In the genomic region with DNA sequence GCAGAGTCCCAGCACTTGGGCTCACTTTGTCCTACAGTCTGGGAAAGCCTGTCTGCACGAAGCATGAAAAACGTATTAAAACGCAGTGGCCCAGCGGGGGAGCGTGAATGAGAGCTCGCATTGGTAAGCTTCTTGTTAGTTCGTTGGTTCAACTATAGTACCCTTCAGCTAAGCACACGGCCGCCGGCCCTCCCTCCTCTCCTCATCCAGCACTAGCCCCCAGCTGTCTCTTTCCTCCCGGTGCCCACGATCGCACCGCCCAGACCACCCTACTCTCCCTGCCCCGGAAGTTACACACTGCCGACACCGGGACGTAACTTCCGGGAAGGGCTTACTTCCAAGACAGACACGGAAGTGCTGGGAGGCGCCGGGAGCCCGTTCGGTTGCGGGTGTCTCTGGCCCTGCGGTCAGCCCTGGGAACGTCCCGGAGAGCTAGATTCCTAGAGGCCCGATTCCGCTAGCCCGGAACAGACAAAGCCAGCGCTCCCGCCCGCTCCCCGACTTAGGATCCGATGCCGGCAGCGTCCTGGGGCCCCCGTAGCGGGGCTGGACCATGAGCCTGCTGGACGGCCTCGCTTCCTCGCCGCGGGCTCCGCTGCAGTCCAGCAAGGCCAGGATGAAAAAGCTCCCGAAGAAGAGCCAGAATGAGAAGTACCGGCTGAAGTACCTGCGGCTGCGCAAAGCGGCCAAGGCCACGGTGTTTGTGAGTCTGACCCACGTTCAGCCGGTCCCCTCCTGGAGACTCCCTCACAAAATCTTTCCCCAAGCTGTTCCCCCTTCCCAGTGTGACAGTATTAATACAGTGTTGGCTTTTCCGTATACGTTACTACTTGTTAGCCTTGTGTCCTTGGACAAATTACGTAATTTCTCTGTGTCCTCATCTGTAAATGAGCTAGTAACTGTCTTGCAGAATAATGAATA, we compare ENCODE assay signal across 1 cellular context.
TF ChIP-seq lines count a peak whose summit lies in the region.

A gene with protein sequence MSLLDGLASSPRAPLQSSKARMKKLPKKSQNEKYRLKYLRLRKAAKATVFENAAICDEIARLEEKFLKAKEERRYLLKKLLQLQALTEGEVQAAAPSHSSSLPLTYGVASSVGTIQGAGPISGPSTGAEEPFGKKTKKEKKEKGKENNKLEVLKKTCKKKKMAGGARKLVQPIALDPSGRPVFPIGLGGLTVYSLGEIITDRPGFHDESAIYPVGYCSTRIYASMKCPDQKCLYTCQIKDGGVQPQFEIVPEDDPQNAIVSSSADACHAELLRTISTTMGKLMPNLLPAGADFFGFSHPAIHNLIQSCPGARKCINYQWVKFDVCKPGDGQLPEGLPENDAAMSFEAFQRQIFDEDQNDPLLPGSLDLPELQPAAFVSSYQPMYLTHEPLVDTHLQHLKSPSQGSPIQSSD (plus strand): TSS at position 334 of the 921 bp plus-strand sequence. CDS start 220 bp downstream, at position 554.

TF ChIP-seq in HepG2, 621 proteins besides CTCF, POLR2A, EP300 and RAD21 (continued from another document and continues in another):
- no peak for TF ChIP-seq ZNF329 (CRISPR knock-in tag; IDR thresholded peaks at IDR 0.05; ENCODE audit: low read depth)
- no peak for TF ChIP-seq ZNF569 (CRISPR knock-in tag; IDR thresholded peaks at IDR 0.05; ENCODE audit: borderline replicate concordance)
- 0 out of 2 replicates have a peak, but pooled peaks have one; percentile 26 for TF ChIP-seq ZNF589 (CRISPR knock-in tag; conservative IDR thresholded peaks at IDR 0.05)
- TF ChIP-seq KLF11 (CRISPR knock-in tag; IDR thresholded peaks at IDR 0.05), result peak; percentile 57; the same call in 1 of the 2 replicates
- TF ChIP-seq, protein P1, sequence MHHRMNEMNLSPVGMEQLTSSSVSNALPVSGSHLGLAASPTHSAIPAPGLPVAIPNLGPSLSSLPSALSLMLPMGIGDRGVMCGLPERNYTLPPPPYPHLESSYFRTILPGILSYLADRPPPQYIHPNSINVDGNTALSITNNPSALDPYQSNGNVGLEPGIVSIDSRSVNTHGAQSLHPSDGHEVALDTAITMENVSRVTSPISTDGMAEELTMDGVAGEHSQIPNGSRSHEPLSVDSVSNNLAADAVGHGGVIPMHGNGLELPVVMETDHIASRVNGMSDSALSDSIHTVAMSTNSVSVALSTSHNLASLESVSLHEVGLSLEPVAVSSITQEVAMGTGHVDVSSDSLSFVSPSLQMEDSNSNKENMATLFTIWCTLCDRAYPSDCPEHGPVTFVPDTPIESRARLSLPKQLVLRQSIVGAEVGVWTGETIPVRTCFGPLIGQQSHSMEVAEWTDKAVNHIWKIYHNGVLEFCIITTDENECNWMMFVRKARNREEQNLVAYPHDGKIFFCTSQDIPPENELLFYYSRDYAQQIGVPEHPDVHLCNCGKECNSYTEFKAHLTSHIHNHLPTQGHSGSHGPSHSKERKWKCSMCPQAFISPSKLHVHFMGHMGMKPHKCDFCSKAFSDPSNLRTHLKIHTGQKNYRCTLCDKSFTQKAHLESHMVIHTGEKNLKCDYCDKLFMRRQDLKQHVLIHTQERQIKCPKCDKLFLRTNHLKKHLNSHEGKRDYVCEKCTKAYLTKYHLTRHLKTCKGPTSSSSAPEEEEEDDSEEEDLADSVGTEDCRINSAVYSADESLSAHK (CRISPR knock-in tag; IDR thresholded peaks at IDR 0.05; ENCODE audit: borderline replicate concordance), result no peak
- TF ChIP-seq RARG (CRISPR knock-in tag; IDR thresholded peaks at IDR 0.05; ENCODE audit: low read depth), result no peak
- no peak for TF ChIP-seq KAT2B (IDR thresholded peaks at IDR 0.05; ENCODE audit: borderline replicate concordance, low read depth, low read length)
- TF ChIP-seq, protein P2, sequence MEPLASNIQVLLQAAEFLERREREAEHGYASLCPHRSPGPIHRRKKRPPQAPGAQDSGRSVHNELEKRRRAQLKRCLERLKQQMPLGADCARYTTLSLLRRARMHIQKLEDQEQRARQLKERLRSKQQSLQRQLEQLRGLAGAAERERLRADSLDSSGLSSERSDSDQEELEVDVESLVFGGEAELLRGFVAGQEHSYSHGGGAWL (CRISPR knock-in tag; IDR thresholded peaks at IDR 0.05), result peak; percentile 88
- no peak for TF ChIP-seq BRD4 (CRISPR knock-in tag; IDR thresholded peaks at IDR 0.05)
- TF ChIP-seq HNRNPH1 (optimal IDR thresholded peaks at IDR 0.05; ENCODE audit: low read depth, low read length), result peak; percentile 87
- TF ChIP-seq IRX3 (CRISPR knock-in tag; IDR thresholded peaks at IDR 0.05; ENCODE audit: borderline replicate concordance, low read depth), result peak; percentile 33; the same call in 1 of the 2 replicates
- no peak; the same call in 1 of the 2 replicates for TF ChIP-seq ZNF83 (CRISPR knock-in tag; IDR thresholded peaks at IDR 0.05; ENCODE audit: borderline replicate concordance)
- TF ChIP-seq, protein P3, sequence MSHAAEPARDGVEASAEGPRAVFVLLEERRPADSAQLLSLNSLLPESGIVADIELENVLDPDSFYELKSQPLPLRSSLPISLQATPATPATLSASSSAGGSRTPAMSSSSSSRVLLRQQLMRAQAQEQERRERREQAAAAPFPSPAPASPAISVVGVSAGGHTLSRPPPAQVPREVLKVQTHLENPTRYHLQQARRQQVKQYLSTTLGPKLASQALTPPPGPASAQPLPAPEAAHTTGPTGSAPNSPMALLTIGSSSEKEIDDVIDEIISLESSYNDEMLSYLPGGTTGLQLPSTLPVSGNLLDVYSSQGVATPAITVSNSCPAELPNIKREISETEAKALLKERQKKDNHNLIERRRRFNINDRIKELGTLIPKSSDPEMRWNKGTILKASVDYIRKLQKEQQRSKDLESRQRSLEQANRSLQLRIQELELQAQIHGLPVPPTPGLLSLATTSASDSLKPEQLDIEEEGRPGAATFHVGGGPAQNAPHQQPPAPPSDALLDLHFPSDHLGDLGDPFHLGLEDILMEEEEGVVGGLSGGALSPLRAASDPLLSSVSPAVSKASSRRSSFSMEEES (CRISPR knock-in tag; IDR thresholded peaks at IDR 0.05), result no peak
- no peak; the same call in 1 of the 2 replicates for TF ChIP-seq ZSCAN29 (CRISPR knock-in tag; conservative IDR thresholded peaks at IDR 0.05)
- TF ChIP-seq SMC3 (IDR thresholded peaks at IDR 0.05; ENCODE audit: low read length), result no peak
- TF ChIP-seq ZSCAN20 (CRISPR knock-in tag; IDR thresholded peaks at IDR 0.05; ENCODE audit: borderline replicate concordance), result no peak
- TF ChIP-seq KLF16 (CRISPR knock-in tag; IDR thresholded peaks at IDR 0.05), result peak in 1 of 2 experiments; percentile 79; a peak in 2 of 4 replicates
- no peak for TF ChIP-seq MTF1 (CRISPR knock-in tag; IDR thresholded peaks at IDR 0.05)
- TF ChIP-seq HDAC1 (CRISPR knock-in tag; IDR thresholded peaks at IDR 0.05), result peak; percentile 89
- TF ChIP-seq DNMT1 (CRISPR knock-in tag; IDR thresholded peaks at IDR 0.05), result no peak; the same call in 1 of the 2 replicates
- TF ChIP-seq, protein P4, sequence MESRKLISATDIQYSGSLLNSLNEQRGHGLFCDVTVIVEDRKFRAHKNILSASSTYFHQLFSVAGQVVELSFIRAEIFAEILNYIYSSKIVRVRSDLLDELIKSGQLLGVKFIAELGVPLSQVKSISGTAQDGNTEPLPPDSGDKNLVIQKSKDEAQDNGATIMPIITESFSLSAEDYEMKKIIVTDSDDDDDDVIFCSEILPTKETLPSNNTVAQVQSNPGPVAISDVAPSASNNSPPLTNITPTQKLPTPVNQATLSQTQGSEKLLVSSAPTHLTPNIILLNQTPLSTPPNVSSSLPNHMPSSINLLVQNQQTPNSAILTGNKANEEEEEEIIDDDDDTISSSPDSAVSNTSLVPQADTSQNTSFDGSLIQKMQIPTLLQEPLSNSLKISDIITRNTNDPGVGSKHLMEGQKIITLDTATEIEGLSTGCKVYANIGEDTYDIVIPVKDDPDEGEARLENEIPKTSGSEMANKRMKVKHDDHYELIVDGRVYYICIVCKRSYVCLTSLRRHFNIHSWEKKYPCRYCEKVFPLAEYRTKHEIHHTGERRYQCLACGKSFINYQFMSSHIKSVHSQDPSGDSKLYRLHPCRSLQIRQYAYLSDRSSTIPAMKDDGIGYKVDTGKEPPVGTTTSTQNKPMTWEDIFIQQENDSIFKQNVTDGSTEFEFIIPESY (CRISPR knock-in tag; IDR thresholded peaks at IDR 0.05), result no peak; the same call in 1 of the 2 replicates
- no peak for TF ChIP-seq REL (CRISPR knock-in tag; conservative IDR thresholded peaks at IDR 0.05)
- TF ChIP-seq, protein P5, sequence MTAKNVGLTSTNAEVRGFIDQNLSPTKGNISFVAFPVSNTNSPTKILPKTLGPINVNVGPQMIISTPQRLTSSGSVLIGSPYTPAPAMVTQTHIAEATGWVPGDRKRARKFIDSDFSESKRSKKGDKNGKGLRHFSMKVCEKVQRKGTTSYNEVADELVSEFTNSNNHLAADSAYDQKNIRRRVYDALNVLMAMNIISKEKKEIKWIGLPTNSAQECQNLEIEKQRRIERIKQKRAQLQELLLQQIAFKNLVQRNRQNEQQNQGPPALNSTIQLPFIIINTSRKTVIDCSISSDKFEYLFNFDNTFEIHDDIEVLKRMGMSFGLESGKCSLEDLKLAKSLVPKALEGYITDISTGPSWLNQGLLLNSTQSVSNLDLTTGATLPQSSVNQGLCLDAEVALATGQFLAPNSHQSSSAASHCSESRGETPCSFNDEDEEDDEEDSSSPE (CRISPR knock-in tag; IDR thresholded peaks at IDR 0.05), result no peak; the same call in 1 of the 2 replicates
- TF ChIP-seq ZIK1 (CRISPR knock-in tag; IDR thresholded peaks at IDR 0.05; ENCODE audit: borderline replicate concordance, low read depth), result no peak
- TF ChIP-seq ZNF44 (CRISPR knock-in tag; IDR thresholded peaks at IDR 0.05), result 0 out of 2 replicates have a peak, but pooled peaks have one; percentile 26
- TF ChIP-seq SETDB1 (CRISPR knock-in tag; IDR thresholded peaks at IDR 0.05; ENCODE audit: borderline replicate concordance), result no peak
- TF ChIP-seq ZNF547 (CRISPR knock-in tag; IDR thresholded peaks at IDR 0.05), result no peak; the same call in none of the 2 replicates
- TF ChIP-seq DNMT3B (CRISPR knock-in tag; conservative IDR thresholded peaks at IDR 0.05), result no peak; the same call in 1 of the 2 replicates
- no peak for TF ChIP-seq CBX2 (IDR thresholded peaks at IDR 0.05; ENCODE audit: low read depth, low read length)
- TF ChIP-seq CBX2 (CRISPR knock-in tag; IDR thresholded peaks at IDR 0.05; ENCODE audit: low read depth), result no peak
- 0 out of 2 replicates have a peak, but pooled peaks have one; percentile 41 for TF ChIP-seq TP53 (CRISPR knock-in tag; conservative IDR thresholded peaks at IDR 0.05)
- no peak for TF ChIP-seq GZF1 (CRISPR knock-in tag; IDR thresholded peaks at IDR 0.05)
- TF ChIP-seq BCLAF1 (IDR thresholded peaks at IDR 0.05), result no peak
- TF ChIP-seq ARHGAP35 (CRISPR knock-in tag; IDR thresholded peaks at IDR 0.05; ENCODE audit: borderline replicate concordance), result no peak
- no peak for TF ChIP-seq SRF (IDR thresholded peaks at IDR 0.05; ENCODE audit: low read depth, low read length)
- no peak for TF ChIP-seq ZNF432 (CRISPR knock-in tag; IDR thresholded peaks at IDR 0.05; ENCODE audit: borderline replicate concordance)
- no peak for TF ChIP-seq XRCC5 (optimal IDR thresholded peaks at IDR 0.05; ENCODE audit: low read length)
- TF ChIP-seq ZNF282 (IDR thresholded peaks at IDR 0.05; ENCODE audit: partially characterized antibody), result no peak
- TF ChIP-seq MXD1 (CRISPR knock-in tag; IDR thresholded peaks at IDR 0.05), result peak; percentile 56; the same call in 1 of the 2 replicates
- TF ChIP-seq, protein P6, sequence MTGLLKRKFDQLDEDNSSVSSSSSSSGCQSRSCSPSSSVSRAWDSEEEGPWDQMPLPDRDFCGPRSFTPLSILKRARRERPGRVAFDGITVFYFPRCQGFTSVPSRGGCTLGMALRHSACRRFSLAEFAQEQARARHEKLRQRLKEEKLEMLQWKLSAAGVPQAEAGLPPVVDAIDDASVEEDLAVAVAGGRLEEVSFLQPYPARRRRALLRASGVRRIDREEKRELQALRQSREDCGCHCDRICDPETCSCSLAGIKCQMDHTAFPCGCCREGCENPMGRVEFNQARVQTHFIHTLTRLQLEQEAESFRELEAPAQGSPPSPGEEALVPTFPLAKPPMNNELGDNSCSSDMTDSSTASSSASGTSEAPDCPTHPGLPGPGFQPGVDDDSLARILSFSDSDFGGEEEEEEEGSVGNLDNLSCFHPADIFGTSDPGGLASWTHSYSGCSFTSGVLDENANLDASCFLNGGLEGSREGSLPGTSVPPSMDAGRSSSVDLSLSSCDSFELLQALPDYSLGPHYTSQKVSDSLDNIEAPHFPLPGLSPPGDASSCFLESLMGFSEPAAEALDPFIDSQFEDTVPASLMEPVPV (CRISPR knock-in tag; IDR thresholded peaks at IDR 0.05), result 0 out of 2 replicates have a peak, but pooled peaks have one; percentile 19
- no peak for TF ChIP-seq MEF2D (CRISPR knock-in tag; IDR thresholded peaks at IDR 0.05)
- no peak for TF ChIP-seq ZNF790 (CRISPR knock-in tag; IDR thresholded peaks at IDR 0.05; ENCODE audit: borderline replicate concordance)
- no peak for TF ChIP-seq GMEB2 (CRISPR knock-in tag; IDR thresholded peaks at IDR 0.05; ENCODE audit: low read depth)
- peak; percentile 49; the same call in 1 of the 2 replicates for TF ChIP-seq ZNF235 (CRISPR knock-in tag; IDR thresholded peaks at IDR 0.05; ENCODE audit: borderline replicate concordance)
- no peak for TF ChIP-seq ZBTB7A (CRISPR knock-in tag; IDR thresholded peaks at IDR 0.05)
